In the genomic region with DNA sequence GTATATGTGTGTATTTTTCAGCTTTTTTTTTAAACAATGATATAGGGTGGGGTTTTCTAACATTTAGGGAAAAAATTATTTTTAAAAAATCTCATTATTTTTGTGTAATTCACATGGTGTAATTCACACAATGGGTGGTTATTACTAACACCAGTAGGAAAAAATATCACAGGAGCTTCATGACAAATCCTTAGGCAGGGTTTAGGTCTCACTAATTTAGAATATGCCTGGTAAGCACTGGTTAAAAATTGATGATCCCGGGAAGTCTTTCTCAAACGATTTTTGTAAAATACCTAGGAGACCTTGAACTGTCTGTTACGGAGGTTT, we compare ENCODE assay signal across 8 cellular contexts. TPM values are rescaled to one million over a fixed set of nuclear protein-coding genes. Genes with fewer than 3 reads are reported as not detected.
DNase-seq lines count a peak whose midpoint lies in the region; ATAC-seq and TF ChIP-seq lines count a peak whose summit lies in the region.

No MANE protein-coding gene starts in this region.

- H3K79me2 ChIP-seq in osteoblast (ENCODE audit: insufficient read depth, low read length), result no peaks in the 10 kb centered on the region

- H3K27ac ChIP-seq in ectodermal cell (ENCODE audit: insufficient read depth, low read depth, low read length, poor library complexity, severe bottlenecking) (no peak overlapping the region), osteoblast (ENCODE audit: low read depth, low read length) (peak overlapping the region; percentile 96)

- H3K27me3 ChIP-seq in Caco-2 (replicated peaks; ENCODE audit: control insufficient read depth, insufficient read depth, low read length), result no peaks in the 10 kb centered on the region
- H3K27me3 ChIP-seq in ectodermal cell (ENCODE audit: control insufficient read depth, insufficient read depth, low read length, poor library complexity, severe bottlenecking), result no peaks in the 10 kb centered on the region
- no peaks in the 10 kb centered on the region for H3K27me3 ChIP-seq in osteoblast (ENCODE audit: insufficient read depth, low read length)

- H3K9me3 Mint-ChIP-seq in Caco-2 (ENCODE audit: unreplicated experiment) (no peaks in the 10 kb centered on the region), IgD-negative memory B cell (no peaks in the 10 kb centered on the region)

- H4K20me1 ChIP-seq in osteoblast (ENCODE audit: insufficient read depth, low read length), result no peaks in the 10 kb centered on the region

- H3K4me3 Mint-ChIP-seq in Caco-2 (ENCODE audit: unreplicated experiment) (peak overlapping the region; percentile 83), IgD-negative memory B cell (peak overlapping the region; percentile 66 to 96 (median 87))

- H3K4me3 ChIP-seq in Caco-2 (ENCODE audit: low read depth, low read length), result peak overlapping the region; percentile 41
- peak overlapping the region; percentile 27 for H3K4me3 ChIP-seq in ectodermal cell (ENCODE audit: insufficient read depth, low read depth, low read length)
- H3K4me3 ChIP-seq in osteoblast (ENCODE audit: insufficient read depth, low read length), result peak overlapping the region; percentile 68

- no peaks in the 10 kb centered on the region for H3K27me3 Mint-ChIP-seq in Caco-2 (ENCODE audit: insufficient read depth, unreplicated experiment)
- H3K27me3 Mint-ChIP-seq in IgD-negative memory B cell, result no peaks in the 10 kb centered on the region

- WGBS in ectodermal cell, 2 experiments, result 5% methylated on average over 3 of the region's 3 CpGs

- CTCF ChIA-PET in Caco-2 (lab: Charles Lee), result interaction anchor here (0.6 to 3.4 kb wide), 15 partner anchors 12 to 317 kb away, joined by 3 to 23 read pairs (median 3); a partner anchor contains a TSS

- H3K4me1 Mint-ChIP-seq in Caco-2 (ENCODE audit: low read depth, unreplicated experiment) (peaks cover 24% of the 10 kb centered on the region), IgD-negative memory B cell (peaks cover 34 to 39% (median 35%) of the 10 kb centered on the region in 3 donors)

- intact Hi-C loops in Caco-2 (cut with micrococcal nuclease; ENCODE audit: unreplicated experiment), result loop anchor here (1.0 to 2.0 kb wide), 9 partner anchors 19 to 243 kb away; no protein-coding TSS in a partner anchor

- no peaks in the 10 kb centered on the region for H3K36me3 Mint-ChIP-seq in Caco-2 (ENCODE audit: insufficient read depth, unreplicated experiment)
- H3K36me3 Mint-ChIP-seq in IgD-negative memory B cell, result no peaks in the 10 kb centered on the region

- no peak for ATAC-seq in HG02798 (IDR thresholded peaks at IDR 0.05; ENCODE audit: poor library complexity, unreplicated experiment)

- no peaks in the 10 kb centered on the region for H3K9me3 ChIP-seq in Caco-2
- H3K9me3 ChIP-seq in ectodermal cell (ENCODE audit: control insufficient read depth, low read length), result no peaks in the 10 kb centered on the region
- no peaks in the 10 kb centered on the region for H3K9me3 ChIP-seq in osteoblast (ENCODE audit: low read depth, low read length)

- TF ChIP-seq CTCF in Caco-2 (IDR thresholded peaks at IDR 0.05; ENCODE audit: insufficient read depth in 1 of 2, low read depth in 1 of 2, low read length in 1 of 2, severe bottlenecking in 1 of 2, unreplicated experiment in 1 of 2), result no peak
- TF ChIP-seq CTCF in osteoblast (IDR thresholded peaks at IDR 0.05; ENCODE audit: extremely low read depth, low read depth, low read length), result no peak

- H3K36me3 ChIP-seq in Caco-2 (ENCODE audit: control insufficient read depth, insufficient read depth, low read length), result no peaks in the 10 kb centered on the region
- no peaks in the 10 kb centered on the region for H3K36me3 ChIP-seq in ectodermal cell (ENCODE audit: control insufficient read depth, insufficient read depth, low read length)
- no peaks in the 10 kb centered on the region for H3K36me3 ChIP-seq in osteoblast (ENCODE audit: insufficient read depth, low read length)

- no peak for DNase-seq in Caco-2
- DNase-seq in osteoblast (ENCODE audit: insufficient read length, low spot score, missing footprints), result no peak
- no peak for DNase-seq in NCI-H2171 (lab: John Stamatoyannopoulos, UW)
- DNase-seq in EL, result no peak
- DNase-seq in effector CD4-positive, alpha-beta T cell, result no peak

- peak overlapping the region; percentile 97 for H3K27ac Mint-ChIP-seq in Caco-2 (ENCODE audit: unreplicated experiment)
- H3K27ac Mint-ChIP-seq in IgD-negative memory B cell, result peak overlapping the region; percentile 79 to 90 (median 81)

- H2AFZ ChIP-seq in osteoblast (ENCODE audit: low read length), result peak overlapping the region; percentile 94

- POLR2A ChIA-PET in Caco-2 (lab: Charles Lee), result interaction anchor here (1.0 to 2.4 kb wide), 7 partner anchors 29 to 146 kb away, joined by 3 to 18 read pairs (median 10); a partner anchor contains a TSS

- peak overlapping the region; percentile 84 for H3K4me2 ChIP-seq in osteoblast (ENCODE audit: insufficient read depth, low read length)

- TSS peak; percentile 96 for BruUV-seq in Caco-2 (replicated peaks; lab: Mats Ljungman, UMichigan)

- H3K4me1 ChIP-seq in Caco-2 (peaks cover 33% of the 10 kb centered on the region), ectodermal cell (ENCODE audit: control insufficient read depth, insufficient read depth, low read length) (peaks cover 8% of the 10 kb centered on the region), osteoblast (ENCODE audit: insufficient read depth, low read length) (peaks cover 38% of the 10 kb centered on the region)

RNA-seq across cellular contexts. Expression of a gene that starts 29.5 kb away (rescaled TPM):
- total RNA-seq in Caco-2 (2022), result 65.5 and 73.2 TPM in 2 replicates
- polyA plus RNA-seq in IgD-negative memory B cell, result 29.9 TPM
- polyA plus RNA-seq in ectodermal cell (2013, experiment 1 of 4), result 81.2 TPM
- 84.0 TPM for polyA plus RNA-seq in ectodermal cell (2013, experiment 2 of 4)
- 63.1 TPM for polyA plus RNA-seq in ectodermal cell (2013, experiment 3 of 4)
- 74.4 TPM for polyA plus RNA-seq in ectodermal cell (2013, experiment 4 of 4)
- 26.4 and 26.8 TPM in 2 replicates for total RNA-seq in osteoblast
